ENCODE assay signal across 14 cellular contexts in the genomic region with DNA sequence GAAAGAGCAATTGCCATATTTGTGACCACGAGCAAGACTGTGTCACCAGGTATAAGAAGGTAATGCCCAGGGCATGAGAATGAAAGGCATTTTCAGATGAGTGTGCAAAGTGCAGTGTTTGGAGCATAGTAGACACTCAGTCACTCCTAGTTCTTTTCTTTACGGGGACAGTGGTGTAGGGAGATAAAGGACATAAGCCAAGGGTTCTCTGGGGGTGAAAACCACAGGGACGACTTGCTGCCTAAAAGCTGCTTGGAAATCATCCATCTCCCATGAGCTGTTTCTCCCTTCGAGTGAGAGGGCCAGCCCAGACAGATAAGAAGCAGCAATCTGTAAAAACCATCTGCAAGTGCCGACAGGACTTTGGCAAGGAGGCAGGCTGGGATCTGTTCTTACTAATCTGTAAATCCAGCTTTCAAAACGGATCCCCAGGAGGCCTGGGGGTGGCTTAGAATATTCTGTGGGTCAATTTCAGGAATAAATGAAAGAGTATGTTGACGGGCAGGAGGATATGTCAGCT.
DNase-seq lines count a peak whose midpoint lies in the region; ATAC-seq and TF ChIP-seq lines count a peak whose summit lies in the region.
"Had no signal": no experiment of that assay in that cellular context is flagged by ENCODE, and none has a peak within 500 bp of the region (broad histone marks: within the 10 kb centered on the region; RNA-seq: fewer than 3 reads in every experiment).

No MANE protein-coding gene starts in this region.

- no peak overlapping the region for H3K4me3 ChIP-seq in epithelial cell of esophagus (ENCODE audit: low read length)
- H3K4me3 ChIP-seq: GM12878, right lobe of liver, upper lobe of left lung had no signal

- TF ChIP-seq CTCF in epithelial cell of esophagus (IDR thresholded peaks at IDR 0.05; ENCODE audit: insufficient read depth, low read depth, low read length, missing control alignments) (no peak), mesothelial cell of epicardium (IDR thresholded peaks at IDR 0.05; ENCODE audit: unreplicated experiment) (no peak)

- DNase-seq in DMS 273 (lab: John Stamatoyannopoulos, UW; ENCODE audit: unreplicated experiment) (peak; percentile 84), OCI-M2 (lab: John Stamatoyannopoulos, UW; ENCODE audit: unreplicated experiment) (peak; percentile 67), epithelial cell of esophagus (ENCODE audit: low read depth) (peak; percentile 96), mesothelial cell of epicardium (ENCODE audit: low spot score in 2 of 2, unreplicated experiment in 2 of 2) (peak in 1 of 2 experiments; percentile 47), dedifferentiated amniotic fluid mesenchymal stem cell (ENCODE audit: extremely low spot score) (no peak)
- DNase-seq: Calu3, NCI-H774, right lobe of liver, upper lobe of left lung had no signal

- peaks cover 40% of the 10 kb centered on the region for H3K27me3 Mint-ChIP-seq in mesothelial cell of epicardium (ENCODE audit: low read depth)

- peak overlapping the region; percentile 28 for H3K27ac Mint-ChIP-seq in mesothelial cell of epicardium
- H3K27ac Mint-ChIP-seq: T-helper 2 cell treated with Interferon-gamma antibody and Interleukin-4, amounts not matched to agents 5 μg/mL and 100 μg/mL, for 36 hours had no signal

- H3K9me3 Mint-ChIP-seq in mesothelial cell of epicardium = peaks cover 37% of the 10 kb centered on the region
- H3K9me3 Mint-ChIP-seq: T-helper 2 cell treated with Interferon-gamma antibody and Interleukin-4, amounts not matched to agents 5 μg/mL and 100 μg/mL, for 36 hours had no signal

- ATAC-seq in GM21367 (IDR thresholded peaks at IDR 0.05; ENCODE audit: unreplicated experiment) (no peak), HG03354 (IDR thresholded peaks at IDR 0.05; ENCODE audit: poor library complexity, severe bottlenecking, unreplicated experiment) (no peak), HG03108 (IDR thresholded peaks at IDR 0.05; ENCODE audit: unreplicated experiment) (no peak)
- ATAC-seq: GM12878, right lobe of liver had no signal

- H3K4me3 Mint-ChIP-seq in mesothelial cell of epicardium = no peak overlapping the region
- H3K4me3 Mint-ChIP-seq: T-helper 2 cell treated with Interferon-gamma antibody and Interleukin-4, amounts not matched to agents 5 μg/mL and 100 μg/mL, for 36 hours had no signal

- H3K4me1 Mint-ChIP-seq in mesothelial cell of epicardium = peaks cover 30% of the 10 kb centered on the region

- peaks cover 15% of the 10 kb centered on the region for H3K36me3 Mint-ChIP-seq in mesothelial cell of epicardium
